ENCODE assay signal across 4 cellular contexts in the genomic region with DNA sequence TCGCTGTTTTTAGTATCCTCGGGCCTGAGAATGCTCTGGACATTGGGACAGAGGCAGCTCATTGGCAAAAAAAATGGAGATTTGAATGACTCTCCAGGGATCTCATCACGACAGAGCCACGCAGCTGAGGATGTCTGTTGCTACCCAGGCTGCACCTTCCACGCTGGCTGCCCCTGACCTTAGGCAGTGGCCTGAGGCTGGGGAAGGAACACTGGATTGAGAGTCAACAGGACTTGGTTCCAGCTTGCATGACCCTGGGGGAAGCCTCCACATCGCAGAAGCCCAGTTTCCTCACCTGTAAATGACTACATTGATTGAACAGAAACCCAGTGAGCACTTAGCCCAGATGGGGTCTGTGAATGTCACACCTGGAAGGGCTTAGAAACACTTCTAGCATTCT.
TF ChIP-seq lines count a peak whose summit lies in the region.

No MANE protein-coding gene starts in this region.

TF ChIP-seq in GM23338, 12 proteins besides CTCF, POLR2A, EP300 and RAD21 (continues in another document):
- TF ChIP-seq, protein P1, sequence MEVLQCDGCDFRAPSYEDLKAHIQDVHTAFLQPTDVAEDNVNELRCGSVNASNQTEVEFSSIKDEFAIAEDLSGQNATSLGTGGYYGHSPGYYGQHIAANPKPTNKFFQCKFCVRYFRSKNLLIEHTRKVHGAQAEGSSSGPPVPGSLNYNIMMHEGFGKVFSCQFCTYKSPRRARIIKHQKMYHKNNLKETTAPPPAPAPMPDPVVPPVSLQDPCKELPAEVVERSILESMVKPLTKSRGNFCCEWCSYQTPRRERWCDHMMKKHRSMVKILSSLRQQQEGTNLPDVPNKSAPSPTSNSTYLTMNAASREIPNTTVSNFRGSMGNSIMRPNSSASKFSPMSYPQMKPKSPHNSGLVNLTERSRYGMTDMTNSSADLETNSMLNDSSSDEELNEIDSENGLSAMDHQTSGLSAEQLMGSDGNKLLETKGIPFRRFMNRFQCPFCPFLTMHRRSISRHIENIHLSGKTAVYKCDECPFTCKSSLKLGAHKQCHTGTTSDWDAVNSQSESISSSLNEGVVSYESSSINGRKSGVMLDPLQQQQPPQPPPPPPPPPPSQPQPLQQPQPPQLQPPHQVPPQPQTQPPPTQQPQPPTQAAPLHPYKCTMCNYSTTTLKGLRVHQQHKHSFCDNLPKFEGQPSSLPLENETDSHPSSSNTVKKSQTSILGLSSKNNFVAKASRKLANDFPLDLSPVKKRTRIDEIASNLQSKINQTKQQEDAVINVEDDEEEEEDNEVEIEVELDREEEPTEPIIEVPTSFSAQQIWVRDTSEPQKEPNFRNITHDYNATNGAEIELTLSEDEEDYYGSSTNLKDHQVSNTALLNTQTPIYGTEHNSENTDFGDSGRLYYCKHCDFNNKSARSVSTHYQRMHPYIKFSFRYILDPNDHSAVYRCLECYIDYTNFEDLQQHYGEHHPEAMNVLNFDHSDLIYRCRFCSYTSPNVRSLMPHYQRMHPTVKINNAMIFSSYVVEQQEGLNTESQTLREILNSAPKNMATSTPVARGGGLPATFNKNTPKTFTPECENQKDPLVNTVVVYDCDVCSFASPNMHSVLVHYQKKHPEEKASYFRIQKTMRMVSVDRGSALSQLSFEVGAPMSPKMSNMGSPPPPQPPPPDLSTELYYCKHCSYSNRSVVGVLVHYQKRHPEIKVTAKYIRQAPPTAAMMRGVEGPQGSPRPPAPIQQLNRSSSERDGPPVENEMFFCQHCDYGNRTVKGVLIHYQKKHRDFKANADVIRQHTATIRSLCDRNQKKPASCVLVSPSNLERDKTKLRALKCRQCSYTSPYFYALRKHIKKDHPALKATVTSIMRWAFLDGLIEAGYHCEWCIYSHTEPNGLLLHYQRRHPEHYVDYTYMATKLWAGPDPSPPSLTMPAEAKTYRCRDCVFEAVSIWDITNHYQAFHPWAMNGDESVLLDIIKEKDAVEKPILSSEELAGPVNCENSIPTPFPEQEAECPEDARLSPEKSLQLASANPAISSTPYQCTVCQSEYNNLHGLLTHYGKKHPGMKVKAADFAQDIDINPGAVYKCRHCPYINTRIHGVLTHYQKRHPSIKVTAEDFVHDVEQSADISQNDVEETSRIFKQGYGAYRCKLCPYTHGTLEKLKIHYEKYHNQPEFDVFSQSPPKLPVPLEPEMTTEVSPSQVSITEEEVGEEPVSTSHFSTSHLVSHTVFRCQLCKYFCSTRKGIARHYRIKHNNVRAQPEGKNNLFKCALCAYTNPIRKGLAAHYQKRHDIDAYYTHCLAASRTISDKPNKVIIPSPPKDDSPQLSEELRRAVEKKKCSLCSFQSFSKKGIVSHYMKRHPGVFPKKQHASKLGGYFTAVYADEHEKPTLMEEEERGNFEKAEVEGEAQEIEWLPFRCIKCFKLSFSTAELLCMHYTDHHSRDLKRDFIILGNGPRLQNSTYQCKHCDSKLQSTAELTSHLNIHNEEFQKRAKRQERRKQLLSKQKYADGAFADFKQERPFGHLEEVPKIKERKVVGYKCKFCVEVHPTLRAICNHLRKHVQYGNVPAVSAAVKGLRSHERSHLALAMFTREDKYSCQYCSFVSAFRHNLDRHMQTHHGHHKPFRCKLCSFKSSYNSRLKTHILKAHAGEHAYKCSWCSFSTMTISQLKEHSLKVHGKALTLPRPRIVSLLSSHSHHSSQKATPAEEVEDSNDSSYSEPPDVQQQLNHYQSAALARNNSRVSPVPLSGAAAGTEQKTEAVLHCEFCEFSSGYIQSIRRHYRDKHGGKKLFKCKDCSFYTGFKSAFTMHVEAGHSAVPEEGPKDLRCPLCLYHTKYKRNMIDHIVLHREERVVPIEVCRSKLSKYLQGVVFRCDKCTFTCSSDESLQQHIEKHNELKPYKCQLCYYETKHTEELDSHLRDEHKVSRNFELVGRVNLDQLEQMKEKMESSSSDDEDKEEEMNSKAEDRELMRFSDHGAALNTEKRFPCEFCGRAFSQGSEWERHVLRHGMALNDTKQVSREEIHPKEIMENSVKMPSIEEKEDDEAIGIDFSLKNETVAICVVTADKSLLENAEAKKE (CRISPR knock-in tag; IDR thresholded peaks at IDR 0.05) = no peak

TF ChIP-seq in HepG2, 621 proteins besides CTCF, POLR2A, EP300 and RAD21 (continues in another document):
- TF ChIP-seq, protein P2, sequence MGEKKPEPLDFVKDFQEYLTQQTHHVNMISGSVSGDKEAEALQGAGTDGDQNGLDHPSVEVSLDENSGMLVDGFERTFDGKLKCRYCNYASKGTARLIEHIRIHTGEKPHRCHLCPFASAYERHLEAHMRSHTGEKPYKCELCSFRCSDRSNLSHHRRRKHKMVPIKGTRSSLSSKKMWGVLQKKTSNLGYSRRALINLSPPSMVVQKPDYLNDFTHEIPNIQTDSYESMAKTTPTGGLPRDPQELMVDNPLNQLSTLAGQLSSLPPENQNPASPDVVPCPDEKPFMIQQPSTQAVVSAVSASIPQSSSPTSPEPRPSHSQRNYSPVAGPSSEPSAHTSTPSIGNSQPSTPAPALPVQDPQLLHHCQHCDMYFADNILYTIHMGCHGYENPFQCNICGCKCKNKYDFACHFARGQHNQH (CRISPR knock-in tag; IDR thresholded peaks at IDR 0.05) = no peak
- TF ChIP-seq, protein P3, sequence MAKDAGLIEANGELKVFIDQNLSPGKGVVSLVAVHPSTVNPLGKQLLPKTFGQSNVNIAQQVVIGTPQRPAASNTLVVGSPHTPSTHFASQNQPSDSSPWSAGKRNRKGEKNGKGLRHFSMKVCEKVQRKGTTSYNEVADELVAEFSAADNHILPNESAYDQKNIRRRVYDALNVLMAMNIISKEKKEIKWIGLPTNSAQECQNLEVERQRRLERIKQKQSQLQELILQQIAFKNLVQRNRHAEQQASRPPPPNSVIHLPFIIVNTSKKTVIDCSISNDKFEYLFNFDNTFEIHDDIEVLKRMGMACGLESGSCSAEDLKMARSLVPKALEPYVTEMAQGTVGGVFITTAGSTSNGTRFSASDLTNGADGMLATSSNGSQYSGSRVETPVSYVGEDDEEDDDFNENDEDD (CRISPR knock-in tag; IDR thresholded peaks at IDR 0.05; ENCODE audit: borderline replicate concordance) = no peak
- TF ChIP-seq ZNF264 (CRISPR knock-in tag; IDR thresholded peaks at IDR 0.05) (no peak), ZNF549 (CRISPR knock-in tag; IDR thresholded peaks at IDR 0.05) (no peak)
- TF ChIP-seq, protein P4, sequence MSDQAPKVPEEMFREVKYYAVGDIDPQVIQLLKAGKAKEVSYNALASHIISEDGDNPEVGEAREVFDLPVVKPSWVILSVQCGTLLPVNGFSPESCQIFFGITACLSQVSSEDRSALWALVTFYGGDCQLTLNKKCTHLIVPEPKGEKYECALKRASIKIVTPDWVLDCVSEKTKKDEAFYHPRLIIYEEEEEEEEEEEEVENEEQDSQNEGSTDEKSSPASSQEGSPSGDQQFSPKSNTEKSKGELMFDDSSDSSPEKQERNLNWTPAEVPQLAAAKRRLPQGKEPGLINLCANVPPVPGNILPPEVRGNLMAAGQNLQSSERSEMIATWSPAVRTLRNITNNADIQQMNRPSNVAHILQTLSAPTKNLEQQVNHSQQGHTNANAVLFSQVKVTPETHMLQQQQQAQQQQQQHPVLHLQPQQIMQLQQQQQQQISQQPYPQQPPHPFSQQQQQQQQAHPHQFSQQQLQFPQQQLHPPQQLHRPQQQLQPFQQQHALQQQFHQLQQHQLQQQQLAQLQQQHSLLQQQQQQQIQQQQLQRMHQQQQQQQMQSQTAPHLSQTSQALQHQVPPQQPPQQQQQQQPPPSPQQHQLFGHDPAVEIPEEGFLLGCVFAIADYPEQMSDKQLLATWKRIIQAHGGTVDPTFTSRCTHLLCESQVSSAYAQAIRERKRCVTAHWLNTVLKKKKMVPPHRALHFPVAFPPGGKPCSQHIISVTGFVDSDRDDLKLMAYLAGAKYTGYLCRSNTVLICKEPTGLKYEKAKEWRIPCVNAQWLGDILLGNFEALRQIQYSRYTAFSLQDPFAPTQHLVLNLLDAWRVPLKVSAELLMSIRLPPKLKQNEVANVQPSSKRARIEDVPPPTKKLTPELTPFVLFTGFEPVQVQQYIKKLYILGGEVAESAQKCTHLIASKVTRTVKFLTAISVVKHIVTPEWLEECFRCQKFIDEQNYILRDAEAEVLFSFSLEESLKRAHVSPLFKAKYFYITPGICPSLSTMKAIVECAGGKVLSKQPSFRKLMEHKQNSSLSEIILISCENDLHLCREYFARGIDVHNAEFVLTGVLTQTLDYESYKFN (CRISPR knock-in tag; conservative IDR thresholded peaks at IDR 0.05) = no peak

TF ChIP-seq in GM12891, 5 proteins besides CTCF, POLR2A, EP300 and RAD21:
- TF ChIP-seq TAF1 (IDR thresholded peaks at IDR 0.05; ENCODE audit: low read depth, low read length) (no peak), SPI1 (IDR thresholded peaks at IDR 0.05; ENCODE audit: low read depth, low read length) (no peak), PAX5 (IDR thresholded peaks at IDR 0.05; ENCODE audit: insufficient read depth, low read length, severe bottlenecking) (no peak), POU2F2 (IDR thresholded peaks at IDR 0.05; ENCODE audit: low read depth, low read length) (no peak), POLR2AphosphoS5 (IDR thresholded peaks at IDR 0.05; ENCODE audit: low read depth, low read length) (no peak)

TF ChIP-seq in SK-N-SH, 30 proteins besides CTCF, POLR2A, EP300 and RAD21:
- TF ChIP-seq NRF1 (IDR thresholded peaks at IDR 0.05; ENCODE audit: low read depth, low read length) = no peak
- no peak for TF ChIP-seq FOSL2 (IDR thresholded peaks at IDR 0.05; ENCODE audit: borderline replicate concordance, low read depth)
- TF ChIP-seq FOXM1 (IDR thresholded peaks at IDR 0.05; ENCODE audit: low read depth) = no peak
- TF ChIP-seq RFX5 (IDR thresholded peaks at IDR 0.05; ENCODE audit: low read length) = no peak
- no peak for TF ChIP-seq YY1 (IDR thresholded peaks at IDR 0.05; ENCODE audit: low read depth)
- TF ChIP-seq CHD2 (IDR thresholded peaks at IDR 0.05; ENCODE audit: low read length, partially characterized antibody) = no peak
- no peak for TF ChIP-seq GATA2 (CRISPR knock-in tag; IDR thresholded peaks at IDR 0.05)
- TF ChIP-seq, protein P5, sequence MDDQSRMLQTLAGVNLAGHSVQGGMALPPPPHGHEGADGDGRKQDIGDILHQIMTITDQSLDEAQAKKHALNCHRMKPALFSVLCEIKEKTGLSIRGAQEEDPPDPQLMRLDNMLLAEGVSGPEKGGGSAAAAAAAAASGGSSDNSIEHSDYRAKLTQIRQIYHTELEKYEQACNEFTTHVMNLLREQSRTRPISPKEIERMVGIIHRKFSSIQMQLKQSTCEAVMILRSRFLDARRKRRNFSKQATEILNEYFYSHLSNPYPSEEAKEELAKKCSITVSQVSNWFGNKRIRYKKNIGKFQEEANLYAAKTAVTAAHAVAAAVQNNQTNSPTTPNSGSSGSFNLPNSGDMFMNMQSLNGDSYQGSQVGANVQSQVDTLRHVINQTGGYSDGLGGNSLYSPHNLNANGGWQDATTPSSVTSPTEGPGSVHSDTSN (IDR thresholded peaks at IDR 0.05) = no peak
